Comparison of ENCODE assay signal across 37 cellular contexts in genomic region chr10:129702605-129703004, GRCh38.
"Had no signal": no experiment of that assay in that cellular context is flagged by ENCODE, and none has a peak within 500 bp of the region (broad histone marks: within the 10 kb centered on the region; RNA-seq: fewer than 3 reads in every experiment).

No MANE protein-coding gene starts in this region.

- H3K27ac ChIP-seq: adrenal gland, ascending aorta, body of pancreas, brain microvascular endothelial cell, breast epithelium, cardiac muscle cell had no signal

- H3K4me3 Mint-ChIP-seq: activated naive CD4-positive, alpha-beta T cell treated with anti-CD3 and anti-CD28 coated beads for 36 hours; activated naive CD4-positive, alpha-beta T cell treated with anti-CD3 and anti-CD28 coated beads, Interleukin-2, amount 10 ng/mL, durations not matched to agents 7 days and 5 days; activated naive CD4-positive, alpha-beta T cell treated with anti-CD3 and anti-CD28 coated beads, Interleukin-2, amount 50 U/mL, for 24 hours; activated naive CD8-positive, alpha-beta T cell; activated naive CD8-positive, alpha-beta T cell treated with anti-CD3 and anti-CD28 coated beads for 36 hours; activated naive CD8-positive, alpha-beta T cell treated with anti-CD3 and anti-CD28 coated beads, Interleukin-2, amount 10 ng/mL, durations not matched to agents 7 days and 5 days; activated naive CD8-positive, alpha-beta T cell treated with anti-CD3 and anti-CD28 coated beads, Interleukin-2, amount 50 U/mL, for 24 hours; activated T-cell treated with anti-CD3 and anti-CD28 coated beads, Interleukin-2, amount 50 U/mL, for 24 hours; activated T-cell treated with anti-CD3 and anti-CD28 coated beads, Interleukin-2, amount 50 U/mL, for 4 hours; activated T-cell treated with anti-CD3 and anti-CD28 coated beads, Interleukin-2, amount 50 U/mL, for 72 hours; activated T-helper 1 cell treated with anti-CD3 and anti-CD28 coated beads, Interleukin-12 subunit alpha, Interleukin-12 subunit beta, Interleukin-2, Interleukin-4 antibody, amounts not matched to agents 30 ng/mL and 10 ng/mL and 1 ng/mL, durations not matched to agents 14 hours and 24 hours and 36 hours; activated T-helper 17 cell treated with anti-CD3 and anti-CD28 coated beads, Interleukin-2, amount 50 U/mL, for 72 hours; brain; central memory CD8-positive, alpha-beta T cell had no signal

- H3K9me3 Mint-ChIP-seq: activated naive CD4-positive, alpha-beta T cell treated with anti-CD3 and anti-CD28 coated beads for 36 hours; activated naive CD4-positive, alpha-beta T cell treated with anti-CD3 and anti-CD28 coated beads, Interleukin-2, amount 10 ng/mL, durations not matched to agents 7 days and 5 days; activated naive CD4-positive, alpha-beta T cell treated with anti-CD3 and anti-CD28 coated beads, Interleukin-2, amount 50 U/mL, for 24 hours; activated naive CD4-positive, alpha-beta T cell treated with anti-CD3 and anti-CD28 coated beads, Interleukin-2, amount 50 U/mL, for 72 hours; activated naive CD8-positive, alpha-beta T cell treated with anti-CD3 and anti-CD28 coated beads for 36 hours; activated naive CD8-positive, alpha-beta T cell treated with anti-CD3 and anti-CD28 coated beads, Interleukin-2, amount 10 ng/mL, durations not matched to agents 7 days and 5 days; activated naive CD8-positive, alpha-beta T cell treated with anti-CD3 and anti-CD28 coated beads, Interleukin-2, amount 50 U/mL, for 24 hours; activated T-cell treated with anti-CD3 and anti-CD28 coated beads, Interleukin-2, amount 50 U/mL, for 24 hours; activated T-cell treated with anti-CD3 and anti-CD28 coated beads, Interleukin-2, amount 50 U/mL, for 4 hours; activated T-cell treated with anti-CD3 and anti-CD28 coated beads, Interleukin-2, amount 50 U/mL, for 72 hours; activated T-helper 1 cell treated with anti-CD3 and anti-CD28 coated beads, Interleukin-12 subunit alpha, Interleukin-12 subunit beta, Interleukin-2, Interleukin-4 antibody, amounts not matched to agents 30 ng/mL and 10 ng/mL and 1 ng/mL, durations not matched to agents 14 hours and 24 hours and 36 hours; activated T-helper 17 cell treated with anti-CD3 and anti-CD28 coated beads, Interleukin-2, amount 50 U/mL, for 72 hours; activated T-helper 2 cell treated with anti-CD3 and anti-CD28 coated beads, Interferon-gamma antibody, Interleukin-2, Interleukin-4, amounts not matched to agents 10 μg/mL and 5 μg/mL and 100 μg/mL, durations not matched to agents 14 hours and 24 hours and 36 hours; brain; central memory CD8-positive, alpha-beta T cell had no signal

- ATAC-seq: activated naive CD4-positive, alpha-beta T cell treated with anti-CD3 and anti-CD28 coated beads, Interleukin-2, amount 50 U/mL, for 72 hours; activated naive CD8-positive, alpha-beta T cell treated with anti-CD3 and anti-CD28 coated beads, Interleukin-2, amount 50 U/mL, for 24 hours; activated T-cell treated with anti-CD3 and anti-CD28 coated beads, Interleukin-2, amount 50 U/mL, for 4 hours; activated T-cell treated with anti-CD3 and anti-CD28 coated beads, Interleukin-2, amount 50 U/mL, for 72 hours; activated T-helper 17 cell treated with anti-CD3 and anti-CD28 coated beads, Interleukin-2, amount 50 U/mL, for 72 hours; body of pancreas had no signal

- H3K27me3 Mint-ChIP-seq: activated naive CD4-positive, alpha-beta T cell treated with anti-CD3 and anti-CD28 coated beads, Interleukin-2, amount 10 ng/mL, durations not matched to agents 7 days and 5 days; activated naive CD4-positive, alpha-beta T cell treated with anti-CD3 and anti-CD28 coated beads, Interleukin-2, amount 50 U/mL, for 24 hours; activated naive CD8-positive, alpha-beta T cell; activated naive CD8-positive, alpha-beta T cell treated with anti-CD3 and anti-CD28 coated beads for 36 hours; activated naive CD8-positive, alpha-beta T cell treated with anti-CD3 and anti-CD28 coated beads, Interleukin-2, amount 10 ng/mL, durations not matched to agents 7 days and 5 days; activated naive CD8-positive, alpha-beta T cell treated with anti-CD3 and anti-CD28 coated beads, Interleukin-2, amount 50 U/mL, for 24 hours; activated T-cell treated with anti-CD3 and anti-CD28 coated beads, Interleukin-2, amount 50 U/mL, for 24 hours; activated T-helper 17 cell treated with anti-CD3 and anti-CD28 coated beads, Interleukin-2, amount 50 U/mL, for 72 hours; central memory CD8-positive, alpha-beta T cell had no signal

- H3K4me3 ChIP-seq: adrenal gland, ascending aorta, body of pancreas, breast epithelium, cardiac muscle cell had no signal

- H3K9me3 ChIP-seq: adrenal gland, ascending aorta, body of pancreas, breast epithelium had no signal

- H3K27me3 ChIP-seq: adrenal gland, ascending aorta, body of pancreas, brain microvascular endothelial cell, breast epithelium, cardiac muscle cell had no signal

- H3K27ac Mint-ChIP-seq: activated naive CD4-positive, alpha-beta T cell treated with anti-CD3 and anti-CD28 coated beads for 36 hours; activated naive CD4-positive, alpha-beta T cell treated with anti-CD3 and anti-CD28 coated beads, Interleukin-2, amount 10 ng/mL, durations not matched to agents 7 days and 5 days; activated naive CD4-positive, alpha-beta T cell treated with anti-CD3 and anti-CD28 coated beads, Interleukin-2, amount 50 U/mL, for 24 hours; activated naive CD4-positive, alpha-beta T cell treated with anti-CD3 and anti-CD28 coated beads, Interleukin-2, amount 50 U/mL, for 72 hours; activated naive CD8-positive, alpha-beta T cell; activated naive CD8-positive, alpha-beta T cell treated with anti-CD3 and anti-CD28 coated beads for 36 hours; activated naive CD8-positive, alpha-beta T cell treated with anti-CD3 and anti-CD28 coated beads, Interleukin-2, amount 10 ng/mL, durations not matched to agents 7 days and 5 days; activated naive CD8-positive, alpha-beta T cell treated with anti-CD3 and anti-CD28 coated beads, Interleukin-2, amount 50 U/mL, for 24 hours; activated T-cell treated with anti-CD3 and anti-CD28 coated beads, Interleukin-2, amount 50 U/mL, for 24 hours; activated T-cell treated with anti-CD3 and anti-CD28 coated beads, Interleukin-2, amount 50 U/mL, for 72 hours; activated T-helper 1 cell treated with anti-CD3 and anti-CD28 coated beads, Interleukin-12 subunit alpha, Interleukin-12 subunit beta, Interleukin-2, Interleukin-4 antibody, amounts not matched to agents 30 ng/mL and 10 ng/mL and 1 ng/mL, durations not matched to agents 14 hours and 24 hours and 36 hours; activated T-helper 17 cell treated with anti-CD3 and anti-CD28 coated beads, Interleukin-2, amount 50 U/mL, for 72 hours; activated T-helper 2 cell treated with anti-CD3 and anti-CD28 coated beads, Interferon-gamma antibody, Interleukin-2, Interleukin-4, amounts not matched to agents 10 μg/mL and 5 μg/mL and 100 μg/mL, durations not matched to agents 14 hours and 24 hours and 36 hours; brain had no signal

- DNase-seq: activated effector memory CD4-positive, alpha-beta T cell treated with anti-CD3 and anti-CD28 coated beads, Interleukin-2, amount 50 U/mL, for 16 hours; activated effector memory CD4-positive, alpha-beta T cell treated with Interleukin-2 at 50 U/mL for 16 hours; activated gamma-delta T cell; activated gamma-delta T cell treated with Interleukin-2 at 50 U/mL for 16 hours; activated naive CD4-positive, alpha-beta T cell; activated naive CD4-positive, alpha-beta T cell treated with anti-CD3 and anti-CD28 coated beads for 36 hours; activated naive CD4-positive, alpha-beta T cell treated with anti-CD3 and anti-CD28 coated beads, Interleukin-2, amount 10 ng/mL, durations not matched to agents 7 days and 5 days; activated naive CD4-positive, alpha-beta T cell treated with anti-CD3 and anti-CD28 coated beads, Interleukin-2, amount 50 U/mL, for 16 hours; activated naive CD4-positive, alpha-beta T cell treated with Interleukin-2 at 50 U/mL for 16 hours; activated naive CD8-positive, alpha-beta T cell treated with anti-CD3 and anti-CD28 coated beads for 36 hours; activated naive CD8-positive, alpha-beta T cell treated with anti-CD3 and anti-CD28 coated beads, Interleukin-2, amount 10 ng/mL, durations not matched to agents 7 days and 5 days; activated naive CD8-positive, alpha-beta T cell treated with anti-CD3 and anti-CD28 coated beads, Interleukin-2, amount 50 U/mL, for 24 hours; activated T-cell treated with anti-CD3 and anti-CD28 coated beads, Interleukin-2, amount 50 U/mL, for 1 hour; activated T-cell treated with anti-CD3 and anti-CD28 coated beads, Interleukin-2, amount 50 U/mL, for 24 hours; activated T-cell treated with anti-CD3 and anti-CD28 coated beads, Interleukin-2, amount 50 U/mL, for 4 hours; activated T-cell treated with anti-CD3 and anti-CD28 coated beads, Interleukin-2, amount 50 U/mL, for 48 hours; activated T-cell treated with anti-CD3 and anti-CD28 coated beads, Interleukin-2, amount 50 U/mL, for 72 hours; adrenal gland; amniotic stem cell; amygdala; anterior cingulate cortex; body of pancreas; brain microvascular endothelial cell; caudate nucleus; central memory CD4-positive, alpha-beta T cell; cerebellar nuclear complex had no signal

- H3K4me1 Mint-ChIP-seq: activated naive CD8-positive, alpha-beta T cell treated with anti-CD3 and anti-CD28 coated beads, Interleukin-2, amount 50 U/mL, for 24 hours had no signal

- H3K36me3 Mint-ChIP-seq: activated naive CD4-positive, alpha-beta T cell treated with anti-CD3 and anti-CD28 coated beads, Interleukin-2, amount 10 ng/mL, durations not matched to agents 7 days and 5 days; activated naive CD4-positive, alpha-beta T cell treated with anti-CD3 and anti-CD28 coated beads, Interleukin-2, amount 50 U/mL, for 72 hours; activated naive CD8-positive, alpha-beta T cell treated with anti-CD3 and anti-CD28 coated beads, Interleukin-2, amount 10 ng/mL, durations not matched to agents 7 days and 5 days; brain had no signal

- H3K36me3 ChIP-seq: adrenal gland, ascending aorta, brain microvascular endothelial cell, breast epithelium, cardiac muscle cell had no signal

- H3K4me1 ChIP-seq: adrenal gland, body of pancreas, breast epithelium had no signal
